ENCODE assay signal across 1 cellular context in genomic region chrX:109818921-109819320, GRCh38.
TF ChIP-seq lines count a peak whose summit lies in the region.

No MANE protein-coding gene starts in this region.

TF ChIP-seq in GM23338, 12 proteins besides CTCF, POLR2A, EP300 and RAD21 (continued from another document):
- TF ChIP-seq, protein P1, sequence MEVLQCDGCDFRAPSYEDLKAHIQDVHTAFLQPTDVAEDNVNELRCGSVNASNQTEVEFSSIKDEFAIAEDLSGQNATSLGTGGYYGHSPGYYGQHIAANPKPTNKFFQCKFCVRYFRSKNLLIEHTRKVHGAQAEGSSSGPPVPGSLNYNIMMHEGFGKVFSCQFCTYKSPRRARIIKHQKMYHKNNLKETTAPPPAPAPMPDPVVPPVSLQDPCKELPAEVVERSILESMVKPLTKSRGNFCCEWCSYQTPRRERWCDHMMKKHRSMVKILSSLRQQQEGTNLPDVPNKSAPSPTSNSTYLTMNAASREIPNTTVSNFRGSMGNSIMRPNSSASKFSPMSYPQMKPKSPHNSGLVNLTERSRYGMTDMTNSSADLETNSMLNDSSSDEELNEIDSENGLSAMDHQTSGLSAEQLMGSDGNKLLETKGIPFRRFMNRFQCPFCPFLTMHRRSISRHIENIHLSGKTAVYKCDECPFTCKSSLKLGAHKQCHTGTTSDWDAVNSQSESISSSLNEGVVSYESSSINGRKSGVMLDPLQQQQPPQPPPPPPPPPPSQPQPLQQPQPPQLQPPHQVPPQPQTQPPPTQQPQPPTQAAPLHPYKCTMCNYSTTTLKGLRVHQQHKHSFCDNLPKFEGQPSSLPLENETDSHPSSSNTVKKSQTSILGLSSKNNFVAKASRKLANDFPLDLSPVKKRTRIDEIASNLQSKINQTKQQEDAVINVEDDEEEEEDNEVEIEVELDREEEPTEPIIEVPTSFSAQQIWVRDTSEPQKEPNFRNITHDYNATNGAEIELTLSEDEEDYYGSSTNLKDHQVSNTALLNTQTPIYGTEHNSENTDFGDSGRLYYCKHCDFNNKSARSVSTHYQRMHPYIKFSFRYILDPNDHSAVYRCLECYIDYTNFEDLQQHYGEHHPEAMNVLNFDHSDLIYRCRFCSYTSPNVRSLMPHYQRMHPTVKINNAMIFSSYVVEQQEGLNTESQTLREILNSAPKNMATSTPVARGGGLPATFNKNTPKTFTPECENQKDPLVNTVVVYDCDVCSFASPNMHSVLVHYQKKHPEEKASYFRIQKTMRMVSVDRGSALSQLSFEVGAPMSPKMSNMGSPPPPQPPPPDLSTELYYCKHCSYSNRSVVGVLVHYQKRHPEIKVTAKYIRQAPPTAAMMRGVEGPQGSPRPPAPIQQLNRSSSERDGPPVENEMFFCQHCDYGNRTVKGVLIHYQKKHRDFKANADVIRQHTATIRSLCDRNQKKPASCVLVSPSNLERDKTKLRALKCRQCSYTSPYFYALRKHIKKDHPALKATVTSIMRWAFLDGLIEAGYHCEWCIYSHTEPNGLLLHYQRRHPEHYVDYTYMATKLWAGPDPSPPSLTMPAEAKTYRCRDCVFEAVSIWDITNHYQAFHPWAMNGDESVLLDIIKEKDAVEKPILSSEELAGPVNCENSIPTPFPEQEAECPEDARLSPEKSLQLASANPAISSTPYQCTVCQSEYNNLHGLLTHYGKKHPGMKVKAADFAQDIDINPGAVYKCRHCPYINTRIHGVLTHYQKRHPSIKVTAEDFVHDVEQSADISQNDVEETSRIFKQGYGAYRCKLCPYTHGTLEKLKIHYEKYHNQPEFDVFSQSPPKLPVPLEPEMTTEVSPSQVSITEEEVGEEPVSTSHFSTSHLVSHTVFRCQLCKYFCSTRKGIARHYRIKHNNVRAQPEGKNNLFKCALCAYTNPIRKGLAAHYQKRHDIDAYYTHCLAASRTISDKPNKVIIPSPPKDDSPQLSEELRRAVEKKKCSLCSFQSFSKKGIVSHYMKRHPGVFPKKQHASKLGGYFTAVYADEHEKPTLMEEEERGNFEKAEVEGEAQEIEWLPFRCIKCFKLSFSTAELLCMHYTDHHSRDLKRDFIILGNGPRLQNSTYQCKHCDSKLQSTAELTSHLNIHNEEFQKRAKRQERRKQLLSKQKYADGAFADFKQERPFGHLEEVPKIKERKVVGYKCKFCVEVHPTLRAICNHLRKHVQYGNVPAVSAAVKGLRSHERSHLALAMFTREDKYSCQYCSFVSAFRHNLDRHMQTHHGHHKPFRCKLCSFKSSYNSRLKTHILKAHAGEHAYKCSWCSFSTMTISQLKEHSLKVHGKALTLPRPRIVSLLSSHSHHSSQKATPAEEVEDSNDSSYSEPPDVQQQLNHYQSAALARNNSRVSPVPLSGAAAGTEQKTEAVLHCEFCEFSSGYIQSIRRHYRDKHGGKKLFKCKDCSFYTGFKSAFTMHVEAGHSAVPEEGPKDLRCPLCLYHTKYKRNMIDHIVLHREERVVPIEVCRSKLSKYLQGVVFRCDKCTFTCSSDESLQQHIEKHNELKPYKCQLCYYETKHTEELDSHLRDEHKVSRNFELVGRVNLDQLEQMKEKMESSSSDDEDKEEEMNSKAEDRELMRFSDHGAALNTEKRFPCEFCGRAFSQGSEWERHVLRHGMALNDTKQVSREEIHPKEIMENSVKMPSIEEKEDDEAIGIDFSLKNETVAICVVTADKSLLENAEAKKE (CRISPR knock-in tag; IDR thresholded peaks at IDR 0.05): no peak
- no peak for TF ChIP-seq POLR2AphosphoS5 (IDR thresholded peaks at IDR 0.05; ENCODE audit: low read depth)
- TF ChIP-seq NANOG (IDR thresholded peaks at IDR 0.05; ENCODE audit: borderline replicate concordance): no peak
- TF ChIP-seq, protein P2, sequence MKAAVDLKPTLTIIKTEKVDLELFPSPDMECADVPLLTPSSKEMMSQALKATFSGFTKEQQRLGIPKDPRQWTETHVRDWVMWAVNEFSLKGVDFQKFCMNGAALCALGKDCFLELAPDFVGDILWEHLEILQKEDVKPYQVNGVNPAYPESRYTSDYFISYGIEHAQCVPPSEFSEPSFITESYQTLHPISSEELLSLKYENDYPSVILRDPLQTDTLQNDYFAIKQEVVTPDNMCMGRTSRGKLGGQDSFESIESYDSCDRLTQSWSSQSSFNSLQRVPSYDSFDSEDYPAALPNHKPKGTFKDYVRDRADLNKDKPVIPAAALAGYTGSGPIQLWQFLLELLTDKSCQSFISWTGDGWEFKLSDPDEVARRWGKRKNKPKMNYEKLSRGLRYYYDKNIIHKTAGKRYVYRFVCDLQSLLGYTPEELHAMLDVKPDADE (IDR thresholded peaks at IDR 0.05): no peak
- no peak for TF ChIP-seq JUNB (IDR thresholded peaks at IDR 0.05; ENCODE audit: unreplicated experiment)
- TF ChIP-seq CREB1 (CRISPR knock-in tag; IDR thresholded peaks at IDR 0.05; ENCODE audit: low read depth): no peak
